13 cellular contexts compared by ENCODE assay signal in genomic region chr12:121749267-121749666, GRCh38. TPM values are rescaled to one million over a fixed set of nuclear protein-coding genes. Genes with fewer than 3 reads are reported as not detected.
A peak's percentile ranks its signal among the peaks of the same experiment; 100 is the strongest.
DNase-seq lines count a peak whose midpoint lies in the region; ATAC-seq and TF ChIP-seq lines count a peak whose summit lies in the region.
"Had no signal": no experiment of that assay in that cellular context is flagged by ENCODE, and none has a peak within 500 bp of the region (broad histone marks: within the 10 kb centered on the region; RNA-seq: fewer than 3 reads in every experiment).

No MANE protein-coding gene starts in this region.

- WGBS in mesenchymal stem cell, result 81% methylated on average over 10 of the region's 10 CpGs
- 89% methylated on average over 8 of the region's 10 CpGs for WGBS in suprapubic skin

- no peak overlapping the region for H3K4ac ChIP-seq in mesenchymal stem cell (ENCODE audit: low read depth in 1 of 2, low read length in 2 of 2)

- no peak overlapping the region for H3K4me2 ChIP-seq in mesenchymal stem cell (ENCODE audit: low read length, poor library complexity, severe bottlenecking)

- no peak overlapping the region for H2BK5ac ChIP-seq in mesenchymal stem cell (ENCODE audit: low read depth, low read length, poor library complexity, severe bottlenecking)

- H3K4me3 ChIP-seq in ACC112 (ENCODE audit: low read depth, low read length), result no peak overlapping the region
- H3K4me3 ChIP-seq in mesenchymal stem cell (ENCODE audit: insufficient read depth in 1 of 2, low read depth in 1 of 2, low read length in 2 of 2), result no peak overlapping the region
- no peak overlapping the region for H3K4me3 ChIP-seq in suprapubic skin
- H3K4me3 ChIP-seq: stomach had no signal

- H4K8ac ChIP-seq in mesenchymal stem cell (ENCODE audit: low read length), result no peak overlapping the region

- H3K4me1 ChIP-seq in ACC112 (ENCODE audit: control insufficient read depth, insufficient read depth, low read length, unreplicated experiment) (peaks cover 13% of the 10 kb centered on the region), mesenchymal stem cell (ENCODE audit: control insufficient read depth, insufficient read depth, low read depth, low read length) (peaks cover 15% of the 10 kb centered on the region), suprapubic skin (no peaks in the 10 kb centered on the region)

- no peak for ATAC-seq in WTC11
- ATAC-seq in HG03439 (IDR thresholded peaks at IDR 0.05; ENCODE audit: unreplicated experiment), result no peak
- ATAC-seq: activated CD8-positive, alpha-beta T cell treated with anti-CD3 and anti-CD28 coated beads for 36 hours had no signal

- H3K27ac Mint-ChIP-seq in Calu3 (ENCODE audit: unreplicated experiment) (peak overlapping the region; percentile 51), WTC11 (peak overlapping the region; percentile 89; the same call in 1 of the 2 replicates)

- CTCF ChIA-PET in Calu3 (lab: Charles Lee) (interaction anchor here (0.5 to 0.6 kb wide), 2 partner anchors 46 to 67 kb away, joined by 3 to 4 read pairs; no protein-coding TSS in a partner anchor), WTC11 (lab: Charles Lee) (interaction anchor here (0.6 to 1.8 kb wide), 2 partner anchors 10 to 45 kb away, joined by 3 to 7 read pairs; partner anchors contain the start of gene RHOF)

- H3K27me3 Mint-ChIP-seq in Calu3 (ENCODE audit: unreplicated experiment) (no peaks in the 10 kb centered on the region), WTC11 (ENCODE audit: low read depth) (no peaks in the 10 kb centered on the region)
- H3K27me3 Mint-ChIP-seq: activated CD8-positive, alpha-beta T cell treated with anti-CD3 and anti-CD28 coated beads for 36 hours had no signal

- TF ChIP-seq CTCF in Calu3 (IDR thresholded peaks at IDR 0.05; ENCODE audit: unreplicated experiment), result no peak
- no peak for TF ChIP-seq CTCF in WTC11 (IDR thresholded peaks at IDR 0.05)
- TF ChIP-seq CTCF in suprapubic skin (IDR thresholded peaks at IDR 0.05), result no peak

- H3K9me3 ChIP-seq in mesenchymal stem cell (ENCODE audit: control insufficient read depth, low read length) (no peaks in the 10 kb centered on the region), suprapubic skin (no peaks in the 10 kb centered on the region)
- H3K9me3 ChIP-seq: stomach had no signal

- no peak for TF ChIP-seq EP300 in suprapubic skin (IDR thresholded peaks at IDR 0.05)

- H3K36me3 ChIP-seq in ACC112 (ENCODE audit: insufficient read depth, low read length) (no peaks in the 10 kb centered on the region), mesenchymal stem cell (ENCODE audit: control insufficient read depth in 1 of 2, insufficient read depth in 2 of 2, low read depth in 1 of 2, low read length in 2 of 2) (peaks cover 28 to 51% of the 10 kb centered on the region in 2 experiments), suprapubic skin (peaks cover 30% of the 10 kb centered on the region)

- H3K23ac ChIP-seq in mesenchymal stem cell (ENCODE audit: low read length in 2 of 2), result no peak overlapping the region

- H2AFZ ChIP-seq in ACC112 (ENCODE audit: low read length, unreplicated experiment) (no peak overlapping the region), mesenchymal stem cell (ENCODE audit: low read depth, low read length) (no peak overlapping the region)

- POLR2A ChIA-PET in WTC11 (lab: Charles Lee), result interaction anchor here (0.7 kb wide), 1 partner anchor 14 kb away, joined by 3 read pairs; no protein-coding TSS in a partner anchor

- no peak overlapping the region for H3K18ac ChIP-seq in mesenchymal stem cell (ENCODE audit: low read depth in 1 of 2, low read length in 2 of 2)

- no peak overlapping the region for H4K91ac ChIP-seq in mesenchymal stem cell (ENCODE audit: low read length)

- H3K4me1 Mint-ChIP-seq in Calu3 (ENCODE audit: low read depth, unreplicated experiment), result peaks cover 12% of the 10 kb centered on the region
- H3K4me1 Mint-ChIP-seq in WTC11, result no peaks in the 10 kb centered on the region

- no peak overlapping the region for H2BK15ac ChIP-seq in mesenchymal stem cell (ENCODE audit: low read depth, poor library complexity, severe bottlenecking)

- no TSS peak for BruUV-seq in Calu3 (replicated peaks; lab: Mats Ljungman, UMichigan)

- H3K79me2 ChIP-seq in ACC112 (ENCODE audit: control insufficient read depth, insufficient read depth, low read length, unreplicated experiment), result no peaks in the 10 kb centered on the region

- peak overlapping the region; percentile 9 for H2AK5ac ChIP-seq in mesenchymal stem cell (ENCODE audit: low read length, severe bottlenecking)

- H3K27me3 ChIP-seq in ACC112 (ENCODE audit: insufficient read depth, low read length) (no peaks in the 10 kb centered on the region), mesenchymal stem cell (ENCODE audit: control insufficient read depth in 1 of 2, insufficient read depth in 1 of 2, low read length in 2 of 2) (no peaks in the 10 kb centered on the region), suprapubic skin (no peaks in the 10 kb centered on the region)
- H3K27me3 ChIP-seq: stomach had no signal

- DNase-seq in Calu3 (no peak), WTC11 (ENCODE audit: low spot score) (no peak), mesenchymal stem cell (no peak), dermis blood vessel endothelial cell (no peak), Kasumi-1 (lab: John Stamatoyannopoulos, UW) (no peak), suprapubic skin (ENCODE audit: low spot score in 2 of 2) (no peak)
- DNase-seq: activated CD8-positive, alpha-beta T cell treated with anti-CD3 and anti-CD28 coated beads for 36 hours; DMS153; NCI-H187; NCI-H446 treated with DMSO at 0.1 percent for 48 hours; stomach had no signal

- intact Hi-C loops in Calu3 (cut with micrococcal nuclease; ENCODE audit: unreplicated experiment), result no loop called here

- no peak overlapping the region for H3K9ac ChIP-seq in mesenchymal stem cell (ENCODE audit: low read length)

- H3K79me1 ChIP-seq in mesenchymal stem cell (replicated peaks; ENCODE audit: low read length, poor library complexity, severe bottlenecking), result peaks cover 19% of the 10 kb centered on the region

- H3K14ac ChIP-seq in mesenchymal stem cell (ENCODE audit: low read length in 2 of 2), result no peak overlapping the region

- no peaks in the 10 kb centered on the region for H3K9me3 Mint-ChIP-seq in Calu3 (ENCODE audit: low read depth, unreplicated experiment)
- H3K9me3 Mint-ChIP-seq in WTC11, result no peaks in the 10 kb centered on the region
- H3K9me3 Mint-ChIP-seq: activated CD8-positive, alpha-beta T cell treated with anti-CD3 and anti-CD28 coated beads for 36 hours had no signal

- no peak overlapping the region for H3K4me3 Mint-ChIP-seq in Calu3 (ENCODE audit: low read depth, unreplicated experiment)
- H3K4me3 Mint-ChIP-seq in WTC11, result no peak overlapping the region
- H3K4me3 Mint-ChIP-seq: activated CD8-positive, alpha-beta T cell treated with anti-CD3 and anti-CD28 coated beads for 36 hours had no signal

- H3K36me3 Mint-ChIP-seq in Calu3 (ENCODE audit: insufficient read depth, unreplicated experiment) (peaks cover 19% of the 10 kb centered on the region), WTC11 (peaks cover 26% of the 10 kb centered on the region)

- no peak overlapping the region for H2BK120ac ChIP-seq in mesenchymal stem cell (ENCODE audit: low read depth, low read length)

- H2BK12ac ChIP-seq in mesenchymal stem cell (ENCODE audit: low read length in 2 of 2), result no peak overlapping the region

- peak overlapping the region; percentile 72 for H3K27ac ChIP-seq in ACC112 (ENCODE audit: low read depth, low read length)
- H3K27ac ChIP-seq in mesenchymal stem cell (ENCODE audit: low read length, poor library complexity, severe bottlenecking), result peak overlapping the region; percentile 29
- no peak overlapping the region for H3K27ac ChIP-seq in suprapubic skin

- no peak for TF ChIP-seq POLR2A in suprapubic skin (IDR thresholded peaks at IDR 0.05)

TF ChIP-seq in WTC11, 78 proteins besides CTCF, POLR2A, EP300 and RAD21:
- no peak for TF ChIP-seq JUN (CRISPR knock-in tag; IDR thresholded peaks at IDR 0.05)
- no peak for TF ChIP-seq SMAD4 (CRISPR knock-in tag; IDR thresholded peaks at IDR 0.05)

RNA-seq across cellular contexts. Expression of gene TMEM120B, which starts 36.7 kb away (rescaled TPM):
- total RNA-seq in Calu3 (2022) (23.2 and 25.3 TPM in 2 replicates), WTC11 (2021) (30.7 to 36.9 TPM (median 33.6 TPM) in 3 replicates), dermis blood vessel endothelial cell (4.9 and 6.8 TPM in 2 replicates), suprapubic skin (10 to 100 TPM in 1 of 4 donors, 1 to 10 TPM in 3; 7.1 to 13.8 (median 8.8) TPM)
- 13.2 TPM for polyA plus RNA-seq in mesenchymal stem cell (2013, experiment 1 of 2)
- polyA plus RNA-seq in mesenchymal stem cell (2013, experiment 2 of 2), result 13.3 TPM

RNA-seq across cellular contexts. Expression of gene RHOF, which starts 44.2 kb away (rescaled TPM):
- total RNA-seq in Calu3 (2022), result 73.9 and 121 TPM in 2 replicates
- 35.8 to 45.3 TPM (median 36.2 TPM) in 3 replicates for total RNA-seq in WTC11 (2021)
- 15.0 TPM for polyA plus RNA-seq in mesenchymal stem cell (2013, experiment 1 of 2)
- 14.2 TPM for polyA plus RNA-seq in mesenchymal stem cell (2013, experiment 2 of 2)
- total RNA-seq in dermis blood vessel endothelial cell, result 6.1 and 6.5 TPM in 2 replicates
- 10 to 100 TPM in 3 of 4 donors, 1 to 10 TPM in 1; 6.6 to 20.4 (median 17.5) TPM for total RNA-seq in suprapubic skin

RNA-seq across cellular contexts. Expression of gene SETD1B, which starts 54.5 kb away (rescaled TPM):
- total RNA-seq in Calu3 (2022) (32.2 and 33.1 TPM in 2 replicates), WTC11 (2021) (18.0 to 19.5 TPM (median 18.4 TPM) in 3 replicates), dermis blood vessel endothelial cell (2.7 and 6.7 TPM in 2 replicates), suprapubic skin (10 to 100 TPM; 13.1 to 23.1 (median 19.5) TPM)
- 10.4 TPM for polyA plus RNA-seq in mesenchymal stem cell (2013, experiment 1 of 2)
- polyA plus RNA-seq in mesenchymal stem cell (2013, experiment 2 of 2), result 9.3 TPM
